In genomic region chr12:120534703-120535655, GRCh38 we compare ENCODE assay signal across 9 cellular contexts. TPM values are rescaled to one million over a fixed set of nuclear protein-coding genes. Genes with fewer than 3 reads are reported as not detected.
DNase-seq lines count a peak whose midpoint lies in the region; FAIRE-seq and TF ChIP-seq lines count a peak whose summit lies in the region.
"Had no signal": no experiment of that assay in that cellular context is flagged by ENCODE, and none has a peak within 500 bp of the region (broad histone marks: within the 10 kb centered on the region; RNA-seq: fewer than 3 reads in every experiment).

No MANE protein-coding gene starts in this region.

- WGBS in adipose tissue, 3 donors = 1 to 2% (median 1%) methylated on average over 48 to 52 of the region's 52 CpGs

- H3K36me3 ChIP-seq in SU-DHL-6 (ENCODE audit: low read length) (no peaks in the 10 kb centered on the region), skeletal muscle tissue (ENCODE audit: control insufficient read depth in 3 of 3, insufficient read depth in 3 of 3, low read length in 3 of 3) (peaks cover 2 to 9% (median 5%) of the 10 kb centered on the region in 3 donors)

- peak overlapping the region; percentile 94 for H2AFZ ChIP-seq in SU-DHL-6 (ENCODE audit: low read depth, low read length, severe bottlenecking)

- peaks cover 39 to 45% (median 39%) of the 10 kb centered on the region in 3 donors for H3K4me1 ChIP-seq in skeletal muscle tissue (ENCODE audit: control insufficient read depth in 3 of 3, insufficient read depth in 3 of 3, low read length in 3 of 3)

- DNase-seq in CMK (ENCODE audit: low read depth) (peak; percentile 18), GM20000 (ENCODE audit: low spot score) (peak; percentile 75), HTR-8/SVneo (ENCODE audit: insufficient read length, low spot score) (peak; percentile 46), hepatic stellate cell (ENCODE audit: low spot score) (peak; percentile 82), G401 (ENCODE audit: low spot score) (no peak)

- H3K27me3 ChIP-seq in SU-DHL-6 (ENCODE audit: low read length) (no peaks in the 10 kb centered on the region), skeletal muscle tissue (ENCODE audit: control insufficient read depth in 3 of 3, insufficient read depth in 3 of 3, low read length in 3 of 3) (no peaks in the 10 kb centered on the region)

- peak overlapping the region; percentile 87 for H3K4me2 ChIP-seq in SU-DHL-6 (ENCODE audit: low read depth, low read length, poor library complexity, severe bottlenecking)

- H3K79me2 ChIP-seq in SU-DHL-6 (ENCODE audit: insufficient read depth, low read length) = peaks cover 58% of the 10 kb centered on the region

- H3K9me3 ChIP-seq in SU-DHL-6 (ENCODE audit: insufficient read depth, low read length) (no peaks in the 10 kb centered on the region), skeletal muscle tissue (ENCODE audit: control insufficient read depth in 3 of 3, low read length in 3 of 3) (no peaks in the 10 kb centered on the region)

- no peak for TF ChIP-seq CTCF in GM20000 (IDR thresholded peaks at IDR 0.05; ENCODE audit: extremely low read depth, missing control alignments)
- no peak for TF ChIP-seq CTCF in SU-DHL-6 (IDR thresholded peaks at IDR 0.05; ENCODE audit: insufficient read depth, low read length, poor library complexity, severe bottlenecking)

- peaks cover 5% of the 10 kb centered on the region; the same call in 1 of the 2 replicates for H4K20me1 ChIP-seq in SU-DHL-6 (ENCODE audit: low read depth, low read length)

- H3K9me2 ChIP-seq in SU-DHL-6 (replicated peaks; ENCODE audit: insufficient read depth, low read length) = no peaks in the 10 kb centered on the region

- peak overlapping the region; percentile 79 for H3K4me3 ChIP-seq in SU-DHL-6 (ENCODE audit: insufficient read depth, low read length, poor library complexity, severe bottlenecking)
- peak overlapping the region; percentile 73 to 98 (median 87) for H3K4me3 ChIP-seq in skeletal muscle tissue (ENCODE audit: low read length in 3 of 3)

- peaks cover 15% of the 10 kb centered on the region; the same call in 1 of the 2 replicates for H3F3A ChIP-seq in SU-DHL-6 (ENCODE audit: insufficient read depth)

- H3K9ac ChIP-seq in SU-DHL-6 (ENCODE audit: low read length) (peak overlapping the region; percentile 91), skeletal muscle tissue (ENCODE audit: low read depth in 1 of 3, low read length in 3 of 3) (peak overlapping the region; percentile 92 to 98 (median 98))

- H3K27ac ChIP-seq in SU-DHL-6 (ENCODE audit: low read depth, low read length) (peak overlapping the region; percentile 70), adipose tissue (ENCODE audit: low read depth, low read length) (peak overlapping the region; percentile 93), skeletal muscle tissue (ENCODE audit: low read depth, low read length) (peak overlapping the region; percentile 98)

- FAIRE-seq in HTR-8/SVneo (lab: Jason Lieb, UNC) = no peak
- FAIRE-seq: frontal cortex had no signal

- in situ Hi-C loops in G401 (cut with HindIII; ENCODE audit: low sequenced_read_pairs) = no loop called here

RNA-seq across cellular contexts. Expression of gene RNF10, which starts 0.8 kb away (rescaled TPM):
- polyA plus RNA-seq in adipose tissue = 100 to 1,000 TPM in 2 of 3 donors, 10 to 100 TPM in 1; 54.4 to 141 (median 103) TPM
- 118 TPM for total RNA-seq in skeletal muscle tissue
- total RNA-seq in G401 (2014; rRNA removed; shearing (Covaris generic)) = 83.7 and 115 TPM in 2 replicates

RNA-seq across cellular contexts. Expression of gene COQ5, which starts 6.0 kb away (rescaled TPM):
- polyA plus RNA-seq in adipose tissue = 10 to 100 TPM; 17.8 to 38.9 (median 28.2) TPM
- total RNA-seq in skeletal muscle tissue = 29.7 TPM
- 34.3 and 45.5 TPM in 2 replicates for total RNA-seq in G401 (2014; rRNA removed; shearing (Covaris generic))

RNA-seq across cellular contexts. Expression of gene DYNLL1, which starts 39.1 kb away (rescaled TPM):
- 100 to 1,000 TPM; 137 to 522 (median 243) TPM for polyA plus RNA-seq in adipose tissue
- total RNA-seq in skeletal muscle tissue = 162 TPM
- total RNA-seq in G401 (2014; rRNA removed; shearing (Covaris generic)) = 541 and 568 TPM in 2 replicates

RNA-seq across cellular contexts. Expression of gene POP5, which starts 46.2 kb away (rescaled TPM):
- polyA plus RNA-seq in adipose tissue = 10 to 100 TPM; 25.4 to 55.2 (median 50.0) TPM
- total RNA-seq in skeletal muscle tissue = 29.2 TPM
- total RNA-seq in G401 (2014; rRNA removed; shearing (Covaris generic)) = 43.9 and 45.9 TPM in 2 replicates
